ENCODE assay signal across 10 cellular contexts in the genomic region with DNA sequence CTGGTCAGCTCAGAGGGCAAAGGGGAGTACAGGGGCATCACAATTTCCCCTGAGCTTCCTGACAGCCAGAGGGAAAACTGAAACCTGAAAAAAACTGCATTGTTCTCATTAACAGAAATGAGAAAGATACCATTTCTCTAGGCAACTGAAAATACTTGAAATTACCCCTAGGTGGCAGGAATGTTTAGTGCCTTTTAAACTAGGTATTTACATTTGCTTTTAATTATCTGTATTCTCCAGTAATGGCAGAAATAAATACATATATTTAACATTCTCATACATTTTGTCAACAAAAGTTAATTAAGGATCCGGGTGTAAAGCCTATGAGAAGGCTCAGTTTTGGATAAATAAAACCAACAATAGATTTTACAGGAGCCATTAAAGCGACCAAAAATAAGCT. TPM values are rescaled to one million over a fixed set of nuclear protein-coding genes. Genes with fewer than 3 reads are reported as not detected.
DNase-seq lines count a peak whose midpoint lies in the region; ATAC-seq, FAIRE-seq and TF ChIP-seq lines count a peak whose summit lies in the region.
"Had no signal": no experiment of that assay in that cellular context is flagged by ENCODE, and none has a peak within 500 bp of the region (broad histone marks: within the 10 kb centered on the region; RNA-seq: fewer than 3 reads in every experiment).

No MANE protein-coding gene starts in this region.

- CTCF ChIA-PET in mammary epithelial cell (lab: Charles Lee; ENCODE audit: low non-redundant PET): interaction anchor here (0.5 to 1.0 kb wide), 4 partner anchors 13 to 169 kb away, joined by 4 to 13 read pairs (median 4); no protein-coding TSS in a partner anchor

- no peaks in the 10 kb centered on the region for H3K27me3 Mint-ChIP-seq in nephron progenitor cell (ENCODE audit: low read depth, poor library complexity)

- no peak overlapping the region for H2AFZ ChIP-seq in MM.1S (ENCODE audit: low read length)
- no peak overlapping the region for H2AFZ ChIP-seq in mammary epithelial cell (ENCODE audit: low read depth, low read length)

- H3K9me2 ChIP-seq in MM.1S (replicated peaks; ENCODE audit: insufficient read depth, low read length): no peaks in the 10 kb centered on the region

- no peak overlapping the region for H3K4me3 Mint-ChIP-seq in nephron progenitor cell

- H3F3A ChIP-seq in MM.1S (ENCODE audit: insufficient read depth, low read length): no peaks in the 10 kb centered on the region

- no peak for FAIRE-seq in GM12892 (lab: Jason Lieb, UNC)
- FAIRE-seq: frontal cortex had no signal

- H3K27ac ChIP-seq in MM.1S (ENCODE audit: low read length) (no peak overlapping the region), mammary epithelial cell (ENCODE audit: insufficient read depth, low read depth, low read length) (no peak overlapping the region)

- H3K4me2 ChIP-seq in MM.1S (ENCODE audit: low read depth, low read length) (no peak overlapping the region), mammary epithelial cell (ENCODE audit: insufficient read depth, low read depth, low read length) (no peak overlapping the region)

- in situ Hi-C loops in mammary epithelial cell (cut with MboI; ENCODE audit: low sequenced_read_pairs in 2 of 2): loop anchor here in 1 of 2 donors (5.0 kb wide), 1 partner anchor 121 kb away; no protein-coding TSS in a partner anchor

- no peaks in the 10 kb centered on the region for H4K20me1 ChIP-seq in MM.1S (ENCODE audit: insufficient read depth, low read length)
- no peaks in the 10 kb centered on the region for H4K20me1 ChIP-seq in mammary epithelial cell (ENCODE audit: insufficient read depth, low read length)

- no peak for ATAC-seq in HG03432 (IDR thresholded peaks at IDR 0.05; ENCODE audit: unreplicated experiment)
- no peak for ATAC-seq in HG03196 (IDR thresholded peaks at IDR 0.05; ENCODE audit: unreplicated experiment)

- H3K27ac Mint-ChIP-seq in nephron progenitor cell: no peak overlapping the region

- H3K27me3 ChIP-seq in MM.1S (replicated peaks; ENCODE audit: insufficient read depth, low read length) (no peaks in the 10 kb centered on the region), mammary epithelial cell (ENCODE audit: insufficient read depth, low read length) (no peaks in the 10 kb centered on the region)

- intact Hi-C loops in mammary epithelial cell (cut with micrococcal nuclease): loop anchor here (1.0 kb wide), 2 partner anchors 116 to 169 kb away; no protein-coding TSS in a partner anchor

- DNase-seq in EH (ENCODE audit: low read depth) (peak; percentile 55), MM.1S (peak; percentile 44), mammary epithelial cell (peak; percentile 8), nephron progenitor cell (no peak), GM12892 (ENCODE audit: insufficient read length) (no peak), GF-D8 (lab: John Stamatoyannopoulos, UW) (no peak)
- DNase-seq: KG1 had no signal

- WGBS in mammary epithelial cell (ENCODE audit: low coverage, missing lambda C conversion rate): 53% methylated on average over 2 of the region's 2 CpGs

- H3K4me3 ChIP-seq in MM.1S (ENCODE audit: low read length) (no peak overlapping the region), mammary epithelial cell (replicated peaks in 1 of 3; ENCODE audit: insufficient read depth in 1 of 3, low read depth in 2 of 3, low read length in 3 of 3) (no peak overlapping the region)

- H3K4me1 ChIP-seq in MM.1S (ENCODE audit: low read length) (no peaks in the 10 kb centered on the region), mammary epithelial cell (ENCODE audit: insufficient read depth, low read length) (no peaks in the 10 kb centered on the region)

- no peaks in the 10 kb centered on the region for H3K79me2 ChIP-seq in MM.1S (ENCODE audit: low read length)
- H3K79me2 ChIP-seq in mammary epithelial cell (ENCODE audit: insufficient read depth, low read length): no peaks in the 10 kb centered on the region

- dilution Hi-C loops in mammary epithelial cell (cut with HindIII; ENCODE audit: low sequenced_read_pairs): no loop called here

- peaks cover 48% of the 10 kb centered on the region for H3K36me3 Mint-ChIP-seq in nephron progenitor cell (ENCODE audit: low read depth)

- TF ChIP-seq POLR2A in GM12892 (IDR thresholded peaks at IDR 0.05; ENCODE audit: low read depth, low read length): no peak

- H3K4me1 Mint-ChIP-seq in nephron progenitor cell: peaks cover 34% of the 10 kb centered on the region

- no TSS peak for BruUV-seq in mammary epithelial cell (replicated peaks; lab: Mats Ljungman, UMichigan)

- H3K9ac ChIP-seq in MM.1S (ENCODE audit: low read length) (no peak overlapping the region), mammary epithelial cell (ENCODE audit: insufficient read depth, low read length) (no peak overlapping the region)

- peak; percentile 63 for TF ChIP-seq CTCF in MM.1S (IDR thresholded peaks at IDR 0.05; ENCODE audit: low read length)
- TF ChIP-seq CTCF in mammary epithelial cell (conservative IDR thresholded peaks at IDR 0.05 in 1 of 2, IDR thresholded peaks at IDR 0.05 in 1 of 2; ENCODE audit: extremely low read depth in 1 of 2, insufficient read depth in 1 of 2, low read depth in 1 of 2, low read length in 2 of 2): peak; percentile 52 to 58
- peak; percentile 42 for TF ChIP-seq CTCF in nephron progenitor cell (IDR thresholded peaks at IDR 0.05)

- no peaks in the 10 kb centered on the region for H3K36me3 ChIP-seq in MM.1S (replicated peaks; ENCODE audit: insufficient read depth, low read length)
- H3K36me3 ChIP-seq in mammary epithelial cell (ENCODE audit: insufficient read depth, low read length): peaks cover 12% of the 10 kb centered on the region

- H3K9me3 Mint-ChIP-seq in nephron progenitor cell: no peaks in the 10 kb centered on the region

- H3K9me3 ChIP-seq in MM.1S (replicated peaks; ENCODE audit: insufficient read depth, low read length) (no peaks in the 10 kb centered on the region), mammary epithelial cell (replicated peaks; ENCODE audit: insufficient read depth, low read length) (no peaks in the 10 kb centered on the region)

RNA-seq across cellular contexts. Expression of gene RPL31, which starts 34.5 kb away (rescaled TPM):
- total RNA-seq in mammary epithelial cell: 1,000 to 10,000 TPM in 1 of 2 donors, 100 to 1,000 TPM in 1; 731 to 1,237 TPM
- polyA plus RNA-seq in mammary epithelial cell: 2,160 TPM
- 891 TPM for polyA minus RNA-seq in mammary epithelial cell
- polyA plus RNA-seq in GM12892 (2012; ENCODE audit: missing spikeins): 9,793 TPM

Comparison
In these comparisons a context has a peak if more than half of its experiments do, and no peak if none do; other contexts are left out.
1. DNase-seq: peak in EH (single experiment), MM.1S (single experiment) and mammary epithelial cell (single experiment); none in nephron progenitor cell (single experiment), GM12892 (single experiment) and GF-D8 (single experiment).
2. Peak in every context shown above with its lines, with median percentiles within 50 percentile points of each other: CTCF ChIP-seq.